23 cellular contexts compared by ENCODE assay signal in the genomic region with DNA sequence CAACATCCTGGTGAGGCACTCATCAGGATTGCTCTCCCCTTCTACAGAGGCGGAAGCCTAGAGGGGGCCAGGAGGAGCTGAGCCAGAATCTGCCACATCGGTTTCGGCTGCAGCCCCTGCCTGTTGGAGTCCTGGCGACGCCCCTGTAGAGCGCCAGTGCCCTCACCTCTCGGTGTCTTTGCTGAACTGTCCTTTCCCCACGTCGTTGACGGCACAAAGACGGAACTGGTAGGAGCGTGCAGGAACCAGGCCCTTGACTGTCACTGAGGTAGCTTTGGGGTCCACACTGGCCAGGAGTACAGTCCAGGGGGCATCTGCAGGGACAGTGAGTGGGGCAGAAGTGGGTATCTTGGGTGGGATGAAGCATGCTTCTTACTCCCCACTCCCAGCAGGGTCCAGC.
DNase-seq lines count a peak whose midpoint lies in the region; ATAC-seq, FAIRE-seq and TF ChIP-seq lines count a peak whose summit lies in the region.
"Had no signal": no experiment of that assay in that cellular context is flagged by ENCODE, and none has a peak within 500 bp of the region (broad histone marks: within the 10 kb centered on the region; RNA-seq: fewer than 3 reads in every experiment).

No MANE protein-coding gene starts in this region.

- H3K23ac ChIP-seq in neuronal stem cell (ENCODE audit: low read depth, low read length, poor library complexity), result peak overlapping the region; percentile 50

- H3K4me2 ChIP-seq in neuronal stem cell (ENCODE audit: insufficient read depth, low read length, poor library complexity, severe bottlenecking), result no peak overlapping the region
- H3K4me2 ChIP-seq: A549; BLaER1 treated with 17β-estradiol and CSF1 and Interleukin-3, amounts not matched to agents 10 nM and 100 nM had no signal

- H3K9me3 ChIP-seq in neuronal stem cell (replicated peaks in 1 of 2; ENCODE audit: control insufficient read depth in 2 of 2, insufficient read depth in 1 of 2, low read depth in 1 of 2, low read length in 2 of 2), result no peaks in the 10 kb centered on the region
- H3K9me3 ChIP-seq in sigmoid colon, result no peaks in the 10 kb centered on the region
- H3K9me3 ChIP-seq in aorta (ENCODE audit: control insufficient read depth, low read length), result no peaks in the 10 kb centered on the region
- H3K9me3 ChIP-seq: A549; BE2C; BLaER1 treated with 17β-estradiol and CSF1 and Interleukin-3, amounts not matched to agents 10 nM and 100 nM had no signal

- H3K4me1 ChIP-seq in neuronal stem cell (ENCODE audit: control insufficient read depth in 2 of 2, insufficient read depth in 1 of 2, low read depth in 1 of 2, low read length in 2 of 2) (no peaks in the 10 kb centered on the region), sigmoid colon (no peaks in the 10 kb centered on the region), aorta (ENCODE audit: control insufficient read depth in 1 of 2, insufficient read depth in 2 of 2, low read length in 2 of 2) (no peaks in the 10 kb centered on the region)
- H3K4me1 ChIP-seq: BE2C; BLaER1 treated with 17β-estradiol and CSF1 and Interleukin-3, amounts not matched to agents 10 nM and 100 nM had no signal

- no peak overlapping the region for H3K27ac ChIP-seq in neuronal stem cell (replicated peaks; ENCODE audit: low read length)
- no peak overlapping the region for H3K27ac ChIP-seq in sigmoid colon
- no peak overlapping the region for H3K27ac ChIP-seq in aorta (ENCODE audit: low read depth in 1 of 2, low read length in 2 of 2)
- H3K27ac ChIP-seq: A549; BLaER1 treated with 17β-estradiol and CSF1 and Interleukin-3, amounts not matched to agents 10 nM and 100 nM had no signal

- H2BK15ac ChIP-seq in neuronal stem cell (ENCODE audit: low read length), result no peak overlapping the region

- peak overlapping the region; percentile 24 for H2AK5ac ChIP-seq in neuronal stem cell (ENCODE audit: low read depth, low read length)

- H3K79me1 ChIP-seq in neuronal stem cell (ENCODE audit: low read depth, low read length), result no peaks in the 10 kb centered on the region

- peaks cover 13% of the 10 kb centered on the region for H3K27me3 Mint-ChIP-seq in HFFc6 (ENCODE audit: insufficient read depth)
- H3K27me3 Mint-ChIP-seq: CD4-positive, alpha-beta T cell had no signal

- peaks cover 35 to 67% of the 10 kb centered on the region in 2 donors for H3K36me3 ChIP-seq in neuronal stem cell (replicated peaks in 1 of 2; ENCODE audit: control insufficient read depth in 2 of 2, insufficient read depth in 2 of 2, low read length in 2 of 2)
- H3K36me3 ChIP-seq in sigmoid colon, result no peaks in the 10 kb centered on the region
- no peaks in the 10 kb centered on the region for H3K36me3 ChIP-seq in aorta (ENCODE audit: control insufficient read depth in 1 of 2, insufficient read depth in 2 of 2, low read length in 1 of 2)
- H3K36me3 ChIP-seq: BE2C had no signal

- WGBS in neuronal stem cell (ENCODE audit: extremely low coverage in 2 of 2, insufficient read length in 2 of 2, insufficient replicate concordance in 1 of 2), 2 donors, result no CpG with 5 or more reads among the region's 12 CpGs
- WGBS in sigmoid colon, 2 donors, result 96% methylated on average over 12 of the region's 12 CpGs
- 96% methylated on average over 12 of the region's 12 CpGs for WGBS in aorta, 2 donors

- no peaks in the 10 kb centered on the region for H3K4me1 Mint-ChIP-seq in HFFc6 (ENCODE audit: low read depth)
- H3K4me1 Mint-ChIP-seq: CD8-positive, alpha-beta memory T cell had no signal

- TF ChIP-seq POLR2A in sigmoid colon (IDR thresholded peaks at IDR 0.05), result no peak

- H3K36me3 Mint-ChIP-seq in HFFc6 (ENCODE audit: low read depth), result no peaks in the 10 kb centered on the region
- H3K36me3 Mint-ChIP-seq: CD14-positive monocyte had no signal

- intact Hi-C loops in sigmoid colon (cut with DNase I) (no loop called here), aorta (cut with DNase I) (loop anchor here in 1 of 2 donors (10.0 kb wide), 1 partner anchor 223 kb away; the partner anchor contains the start of gene SDK2)

- no peak overlapping the region for H2BK5ac ChIP-seq in neuronal stem cell (ENCODE audit: low read length)

- H2BK12ac ChIP-seq in neuronal stem cell (ENCODE audit: low read length), result no peak overlapping the region

- H2BK120ac ChIP-seq in neuronal stem cell (ENCODE audit: low read depth, low read length), result no peak overlapping the region

- peak; percentile 11 for ATAC-seq in aorta (ENCODE audit: low FRiP score)
- ATAC-seq in GM18867 (IDR thresholded peaks at IDR 0.05; ENCODE audit: unreplicated experiment), result no peak
- ATAC-seq: A549 had no signal

- no peak overlapping the region for H3K27ac Mint-ChIP-seq in HFFc6
- H3K27ac Mint-ChIP-seq: CD14-positive monocyte; CD4-positive, alpha-beta T cell had no signal

- no peak overlapping the region for H3K4ac ChIP-seq in neuronal stem cell (ENCODE audit: low read length)

- no peaks in the 10 kb centered on the region for H3K9me3 Mint-ChIP-seq in HFFc6
- H3K9me3 Mint-ChIP-seq: CD14-positive monocyte; CD4-positive, alpha-beta T cell; CD8-positive, alpha-beta memory T cell had no signal

- no peak overlapping the region for H3K9ac ChIP-seq in neuronal stem cell (ENCODE audit: low read depth, low read length, poor library complexity)
- H3K9ac ChIP-seq: BLaER1 treated with 17β-estradiol and CSF1 and Interleukin-3, amounts not matched to agents 10 nM and 100 nM had no signal

- H4K8ac ChIP-seq in neuronal stem cell (ENCODE audit: low read depth, low read length), result peak overlapping the region; percentile 9

- peak overlapping the region in 1 of 2 donors; percentile 8 for H3K4me3 ChIP-seq in neuronal stem cell (ENCODE audit: low read length in 2 of 2)
- no peak overlapping the region for H3K4me3 ChIP-seq in sigmoid colon
- H3K4me3 ChIP-seq in aorta (ENCODE audit: low read length in 2 of 2), result no peak overlapping the region
- H3K4me3 ChIP-seq: A549; BLaER1 treated with 17β-estradiol and CSF1 and Interleukin-3, amounts not matched to agents 10 nM and 100 nM had no signal

- no peak overlapping the region for H3K14ac ChIP-seq in neuronal stem cell (ENCODE audit: low read length)

- no peaks in the 10 kb centered on the region for H3K27me3 ChIP-seq in neuronal stem cell (ENCODE audit: control insufficient read depth in 3 of 3, insufficient read depth in 3 of 3, low read depth in 1 of 3, low read length in 3 of 3)
- H3K27me3 ChIP-seq in sigmoid colon, result no peaks in the 10 kb centered on the region
- no peaks in the 10 kb centered on the region for H3K27me3 ChIP-seq in aorta (ENCODE audit: control insufficient read depth in 1 of 2, insufficient read depth in 2 of 2, low read length in 1 of 2)
- H3K27me3 ChIP-seq: BE2C; BLaER1 treated with 17β-estradiol and CSF1 and Interleukin-3, amounts not matched to agents 10 nM and 100 nM had no signal

- H4K91ac ChIP-seq in neuronal stem cell (ENCODE audit: low read depth, low read length, poor library complexity), result no peak overlapping the region

- no peak overlapping the region for H2AFZ ChIP-seq in neuronal stem cell (ENCODE audit: low read length)

- peak; percentile 9 for FAIRE-seq in HTR-8/SVneo (lab: Jason Lieb, UNC)
- FAIRE-seq: A549, G401.6, GM12892, GM19239, H1 had no signal

- H3K18ac ChIP-seq in neuronal stem cell (ENCODE audit: low read length), result no peak overlapping the region

- no peak for TF ChIP-seq EP300 in sigmoid colon (IDR thresholded peaks at IDR 0.05)

- DNase-seq in HTR-8/SVneo (ENCODE audit: insufficient read length, low spot score), result no peak
- DNase-seq in neuronal stem cell (ENCODE audit: low spot score), result no peak
- DNase-seq in sigmoid colon, result peak; percentile 29
- DNase-seq in aorta, result no peak
- DNase-seq in activated CD4-positive, CD25-positive, alpha-beta regulatory T cell (lab: John Stamatoyannopoulos, UW), result no peak
- no peak for DNase-seq in HFFc6
- DNase-seq: 8988T; ACHN; AML-193; BE2C; CD4-positive, alpha-beta T cell; CD8-positive, alpha-beta memory T cell; DMS53; DMS79 treated with DMSO at 0.1 percent for 48 hours; HCEC 1CT had no signal

- no peak overlapping the region for H3K4me3 Mint-ChIP-seq in HFFc6
- H3K4me3 Mint-ChIP-seq: CD14-positive monocyte; CD4-positive, alpha-beta T cell; CD8-positive, alpha-beta memory T cell had no signal

- TF ChIP-seq CTCF in sigmoid colon (IDR thresholded peaks at IDR 0.05) (no peak), HFFc6 (IDR thresholded peaks at IDR 0.05) (no peak)
